Comparison of ENCODE assay signal across 1 cellular context in the genomic region with DNA sequence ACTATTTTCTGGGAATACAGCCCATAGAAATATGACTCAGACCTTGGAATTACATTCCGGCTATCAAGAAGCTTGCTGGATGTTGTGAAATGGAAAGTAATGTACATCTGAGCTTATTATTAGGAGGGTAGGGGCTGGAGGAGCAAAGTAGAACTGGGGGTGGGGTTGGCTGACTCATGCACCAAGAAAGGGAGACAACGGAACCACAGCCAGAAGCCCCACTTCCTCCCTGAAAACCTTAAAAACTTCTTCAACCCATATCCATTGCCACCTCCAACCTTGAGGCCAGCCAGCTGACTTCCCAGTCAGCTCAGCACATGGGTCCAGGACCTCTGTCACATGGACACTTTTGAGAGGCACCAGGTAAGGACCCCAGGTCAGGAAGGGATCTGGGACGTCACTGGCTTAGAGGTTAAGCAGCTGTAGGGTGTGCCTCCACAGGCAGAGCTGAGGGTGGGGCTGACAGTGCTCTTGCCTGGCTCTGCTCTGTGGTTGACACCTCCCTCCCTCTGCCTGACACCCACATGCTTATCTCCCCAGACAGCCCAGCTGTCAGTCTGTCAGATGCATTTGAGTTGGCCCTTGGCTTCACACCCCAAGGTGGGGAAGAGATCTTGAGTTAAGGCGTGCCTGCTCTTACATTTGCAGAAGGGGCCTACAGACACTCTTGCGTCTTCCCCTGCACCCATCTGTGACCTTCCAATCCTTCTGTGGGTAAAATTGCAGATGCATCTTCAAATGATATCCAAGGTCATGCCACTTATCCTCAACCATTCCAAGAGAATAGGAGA.
TF ChIP-seq lines count a peak whose summit lies in the region.

No MANE protein-coding gene starts in this region.

TF ChIP-seq in K562, 482 proteins besides CTCF, POLR2A, EP300 and RAD21 (continues in another document):
- TF ChIP-seq NR2F6 (CRISPR knock-in tag; IDR thresholded peaks at IDR 0.05) = no peak
- TF ChIP-seq SREBF1 (IDR thresholded peaks at IDR 0.05; ENCODE audit: borderline replicate concordance, low read depth, low read length) = no peak
- TF ChIP-seq SRSF1 (IDR thresholded peaks at IDR 0.05; ENCODE audit: low read depth, low read length) = no peak
- TF ChIP-seq ZSCAN29 (IDR thresholded peaks at IDR 0.05) = 0 out of 2 replicates have a peak, but pooled peaks have one; percentile 19
- peak; percentile 92 for TF ChIP-seq EHMT2 (IDR thresholded peaks at IDR 0.05)
- TF ChIP-seq LCOR (CRISPR knock-in tag; IDR thresholded peaks at IDR 0.05) = peak; percentile 91
- TF ChIP-seq NUFIP1 (IDR thresholded peaks at IDR 0.05; ENCODE audit: partially characterized antibody) = no peak
- TF ChIP-seq ZNF224 (CRISPR knock-in tag; IDR thresholded peaks at IDR 0.05) = 0 out of 2 replicates have a peak, but pooled peaks have one; percentile 12
- peak; percentile 83 for TF ChIP-seq ZNF24 (IDR thresholded peaks at IDR 0.05)
- TF ChIP-seq SMAD2 (IDR thresholded peaks at IDR 0.05; ENCODE audit: low read depth, low read length) = no peak
- no peak for TF ChIP-seq EWSR1 (IDR thresholded peaks at IDR 0.05; ENCODE audit: borderline replicate concordance, low read depth, partially characterized antibody)
- TF ChIP-seq, protein P1, sequence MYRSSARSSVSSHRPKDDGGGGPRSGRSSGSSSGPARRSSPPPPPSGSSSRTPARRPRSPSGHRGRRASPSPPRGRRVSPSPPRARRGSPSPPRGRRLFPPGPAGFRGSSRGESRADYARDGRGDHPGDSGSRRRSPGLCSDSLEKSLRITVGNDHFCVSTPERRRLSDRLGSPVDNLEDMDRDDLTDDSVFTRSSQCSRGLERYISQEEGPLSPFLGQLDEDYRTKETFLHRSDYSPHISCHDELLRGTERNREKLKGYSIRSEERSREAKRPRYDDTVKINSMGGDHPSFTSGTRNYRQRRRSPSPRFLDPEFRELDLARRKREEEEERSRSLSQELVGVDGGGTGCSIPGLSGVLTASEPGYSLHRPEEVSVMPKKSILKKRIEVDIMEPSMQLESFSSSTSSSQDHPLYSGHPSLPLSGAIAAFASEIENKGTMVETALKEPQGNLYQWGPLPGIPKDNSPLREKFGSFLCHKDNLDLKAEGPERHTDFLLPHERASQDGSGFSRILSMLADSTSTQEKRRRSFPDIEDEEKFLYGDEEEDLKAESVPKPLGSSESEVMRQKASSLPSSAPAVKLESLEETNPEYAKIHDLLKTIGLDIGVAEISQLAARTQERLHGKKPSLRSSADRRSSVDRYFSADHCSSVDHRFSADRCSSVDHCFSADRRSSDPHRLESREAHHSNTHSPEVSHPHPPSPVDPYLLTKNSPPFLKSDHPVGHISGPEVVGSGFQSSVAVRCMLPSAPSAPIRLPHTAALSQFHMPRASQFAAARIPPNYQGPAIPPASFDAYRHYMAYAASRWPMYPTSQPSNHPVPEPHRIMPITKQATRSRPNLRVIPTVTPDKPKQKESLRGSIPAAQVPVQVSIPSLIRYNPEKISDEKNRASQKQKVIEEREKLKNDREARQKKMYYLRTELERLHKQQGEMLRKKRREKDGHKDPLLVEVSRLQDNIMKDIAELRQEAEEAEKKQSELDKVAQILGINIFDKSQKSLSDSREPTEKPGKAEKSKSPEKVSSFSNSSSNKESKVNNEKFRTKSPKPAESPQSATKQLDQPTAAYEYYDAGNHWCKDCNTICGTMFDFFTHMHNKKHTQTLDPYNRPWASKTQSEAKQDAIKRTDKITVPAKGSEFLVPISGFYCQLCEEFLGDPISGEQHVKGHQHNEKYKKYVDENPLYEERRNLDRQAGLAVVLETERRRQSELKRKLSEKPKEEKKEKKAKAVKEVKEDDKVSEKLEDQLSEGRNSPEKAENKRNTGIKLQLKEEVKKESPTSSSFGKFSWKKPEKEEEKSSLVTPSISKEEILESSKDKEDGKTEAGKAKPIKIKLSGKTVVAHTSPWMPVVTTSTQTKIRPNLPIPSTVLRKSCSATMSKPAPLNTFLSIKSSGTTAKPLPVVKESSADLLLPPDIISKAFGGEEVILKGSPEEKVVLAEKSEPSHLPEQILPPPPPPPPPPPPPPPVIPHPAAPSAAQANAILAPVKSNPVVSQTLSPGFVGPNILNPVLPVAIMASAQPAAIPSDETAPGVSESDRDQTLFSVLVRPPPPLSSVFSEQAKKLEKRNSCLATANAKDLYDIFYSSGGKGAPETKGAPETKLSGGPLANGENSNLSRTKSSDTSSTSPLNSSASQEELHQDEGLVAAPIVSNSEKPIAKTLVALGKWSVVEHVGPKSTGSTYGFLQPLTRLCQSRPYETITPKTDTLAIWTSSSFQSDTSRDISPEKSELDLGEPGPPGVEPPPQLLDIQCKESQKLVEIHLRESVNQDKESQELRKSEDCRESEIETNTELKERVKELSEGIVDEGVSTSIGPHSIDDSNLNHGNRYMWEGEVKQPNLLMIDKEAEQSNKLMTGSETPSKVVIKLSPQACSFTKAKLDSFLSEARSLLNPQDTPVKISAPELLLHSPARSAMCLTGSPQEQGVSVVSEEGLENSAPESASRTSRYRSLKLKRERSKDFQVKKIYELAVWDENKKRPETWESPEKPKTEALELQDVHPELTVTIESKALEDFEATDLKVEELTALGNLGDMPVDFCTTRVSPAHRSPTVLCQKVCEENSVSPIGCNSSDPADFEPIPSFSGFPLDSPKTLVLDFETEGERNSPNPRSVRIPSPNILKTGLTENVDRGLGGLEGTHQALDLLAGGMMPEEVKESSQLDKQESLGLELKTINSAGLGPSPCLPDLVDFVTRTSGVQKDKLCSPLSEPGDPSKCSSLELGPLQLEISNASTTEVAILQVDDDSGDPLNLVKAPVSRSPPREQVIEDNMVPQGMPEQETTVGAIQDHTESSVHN (IDR thresholded peaks at IDR 0.05; ENCODE audit: borderline replicate concordance in 1 of 2, low read depth in 1 of 2) = peak in 1 of 2 experiments; percentile 99; a peak in 2 of 4 replicates
- peak; percentile 98 for TF ChIP-seq CBFA2T3 (IDR thresholded peaks at IDR 0.05)
- TF ChIP-seq TFAM (CRISPR knock-in tag; conservative IDR thresholded peaks at IDR 0.05) = no peak
- TF ChIP-seq, protein P2, sequence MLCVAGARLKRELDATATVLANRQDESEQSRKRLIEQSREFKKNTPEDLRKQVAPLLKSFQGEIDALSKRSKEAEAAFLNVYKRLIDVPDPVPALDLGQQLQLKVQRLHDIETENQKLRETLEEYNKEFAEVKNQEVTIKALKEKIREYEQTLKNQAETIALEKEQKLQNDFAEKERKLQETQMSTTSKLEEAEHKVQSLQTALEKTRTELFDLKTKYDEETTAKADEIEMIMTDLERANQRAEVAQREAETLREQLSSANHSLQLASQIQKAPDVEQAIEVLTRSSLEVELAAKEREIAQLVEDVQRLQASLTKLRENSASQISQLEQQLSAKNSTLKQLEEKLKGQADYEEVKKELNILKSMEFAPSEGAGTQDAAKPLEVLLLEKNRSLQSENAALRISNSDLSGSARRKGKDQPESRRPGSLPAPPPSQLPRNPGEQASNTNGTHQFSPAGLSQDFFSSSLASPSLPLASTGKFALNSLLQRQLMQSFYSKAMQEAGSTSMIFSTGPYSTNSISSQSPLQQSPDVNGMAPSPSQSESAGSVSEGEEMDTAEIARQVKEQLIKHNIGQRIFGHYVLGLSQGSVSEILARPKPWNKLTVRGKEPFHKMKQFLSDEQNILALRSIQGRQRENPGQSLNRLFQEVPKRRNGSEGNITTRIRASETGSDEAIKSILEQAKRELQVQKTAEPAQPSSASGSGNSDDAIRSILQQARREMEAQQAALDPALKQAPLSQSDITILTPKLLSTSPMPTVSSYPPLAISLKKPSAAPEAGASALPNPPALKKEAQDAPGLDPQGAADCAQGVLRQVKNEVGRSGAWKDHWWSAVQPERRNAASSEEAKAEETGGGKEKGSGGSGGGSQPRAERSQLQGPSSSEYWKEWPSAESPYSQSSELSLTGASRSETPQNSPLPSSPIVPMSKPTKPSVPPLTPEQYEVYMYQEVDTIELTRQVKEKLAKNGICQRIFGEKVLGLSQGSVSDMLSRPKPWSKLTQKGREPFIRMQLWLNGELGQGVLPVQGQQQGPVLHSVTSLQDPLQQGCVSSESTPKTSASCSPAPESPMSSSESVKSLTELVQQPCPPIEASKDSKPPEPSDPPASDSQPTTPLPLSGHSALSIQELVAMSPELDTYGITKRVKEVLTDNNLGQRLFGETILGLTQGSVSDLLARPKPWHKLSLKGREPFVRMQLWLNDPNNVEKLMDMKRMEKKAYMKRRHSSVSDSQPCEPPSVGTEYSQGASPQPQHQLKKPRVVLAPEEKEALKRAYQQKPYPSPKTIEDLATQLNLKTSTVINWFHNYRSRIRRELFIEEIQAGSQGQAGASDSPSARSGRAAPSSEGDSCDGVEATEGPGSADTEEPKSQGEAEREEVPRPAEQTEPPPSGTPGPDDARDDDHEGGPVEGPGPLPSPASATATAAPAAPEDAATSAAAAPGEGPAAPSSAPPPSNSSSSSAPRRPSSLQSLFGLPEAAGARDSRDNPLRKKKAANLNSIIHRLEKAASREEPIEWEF (CRISPR knock-in tag; IDR thresholded peaks at IDR 0.05) = peak; percentile 82
- TF ChIP-seq SNIP1 (IDR thresholded peaks at IDR 0.05; ENCODE audit: low read depth) = no peak
- peak; percentile 66; the same call in 1 of the 2 replicates for TF ChIP-seq TGIF2 (CRISPR knock-in tag; IDR thresholded peaks at IDR 0.05)
- TF ChIP-seq, protein P3, sequence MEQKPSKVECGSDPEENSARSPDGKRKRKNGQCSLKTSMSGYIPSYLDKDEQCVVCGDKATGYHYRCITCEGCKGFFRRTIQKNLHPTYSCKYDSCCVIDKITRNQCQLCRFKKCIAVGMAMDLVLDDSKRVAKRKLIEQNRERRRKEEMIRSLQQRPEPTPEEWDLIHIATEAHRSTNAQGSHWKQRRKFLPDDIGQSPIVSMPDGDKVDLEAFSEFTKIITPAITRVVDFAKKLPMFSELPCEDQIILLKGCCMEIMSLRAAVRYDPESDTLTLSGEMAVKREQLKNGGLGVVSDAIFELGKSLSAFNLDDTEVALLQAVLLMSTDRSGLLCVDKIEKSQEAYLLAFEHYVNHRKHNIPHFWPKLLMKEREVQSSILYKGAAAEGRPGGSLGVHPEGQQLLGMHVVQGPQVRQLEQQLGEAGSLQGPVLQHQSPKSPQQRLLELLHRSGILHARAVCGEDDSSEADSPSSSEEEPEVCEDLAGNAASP (IDR thresholded peaks at IDR 0.05) = no peak
- peak; percentile 16; the same call in 1 of the 2 replicates for TF ChIP-seq JUNB (CRISPR knock-in tag; conservative IDR thresholded peaks at IDR 0.05)
- TF ChIP-seq, protein P4, sequence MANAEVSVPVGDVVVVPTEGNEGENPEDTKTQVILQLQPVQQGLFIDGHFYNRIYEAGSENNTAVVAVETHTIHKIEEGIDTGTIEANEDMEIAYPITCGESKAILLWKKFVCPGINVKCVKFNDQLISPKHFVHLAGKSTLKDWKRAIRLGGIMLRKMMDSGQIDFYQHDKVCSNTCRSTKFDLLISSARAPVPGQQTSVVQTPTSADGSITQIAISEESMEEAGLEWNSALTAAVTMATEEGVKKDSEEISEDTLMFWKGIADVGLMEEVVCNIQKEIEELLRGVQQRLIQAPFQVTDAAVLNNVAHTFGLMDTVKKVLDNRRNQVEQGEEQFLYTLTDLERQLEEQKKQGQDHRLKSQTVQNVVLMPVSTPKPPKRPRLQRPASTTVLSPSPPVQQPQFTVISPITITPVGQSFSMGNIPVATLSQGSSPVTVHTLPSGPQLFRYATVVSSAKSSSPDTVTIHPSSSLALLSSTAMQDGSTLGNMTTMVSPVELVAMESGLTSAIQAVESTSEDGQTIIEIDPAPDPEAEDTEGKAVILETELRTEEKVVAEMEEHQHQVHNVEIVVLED (CRISPR knock-in tag; IDR thresholded peaks at IDR 0.05) = no peak
- peak; percentile 71 for TF ChIP-seq RBFOX2 (IDR thresholded peaks at IDR 0.05; ENCODE audit: low read depth, low read length)
- no peak for TF ChIP-seq ZNF696 (CRISPR knock-in tag; conservative IDR thresholded peaks at IDR 0.05)
- TF ChIP-seq ATF7 (IDR thresholded peaks at IDR 0.05) = peak; percentile 92
- no peak for TF ChIP-seq SAFB2 (IDR thresholded peaks at IDR 0.05; ENCODE audit: borderline replicate concordance, low read depth, low read length, severe bottlenecking)
- no peak for TF ChIP-seq MCM7 (IDR thresholded peaks at IDR 0.05)
- TF ChIP-seq BACH1 (tag; IDR thresholded peaks at IDR 0.05) = peak; percentile 57; the same call in 1 of the 2 replicates
- peak; percentile 94 for TF ChIP-seq SMARCA4 (IDR thresholded peaks at IDR 0.05)
- TF ChIP-seq, protein P5, sequence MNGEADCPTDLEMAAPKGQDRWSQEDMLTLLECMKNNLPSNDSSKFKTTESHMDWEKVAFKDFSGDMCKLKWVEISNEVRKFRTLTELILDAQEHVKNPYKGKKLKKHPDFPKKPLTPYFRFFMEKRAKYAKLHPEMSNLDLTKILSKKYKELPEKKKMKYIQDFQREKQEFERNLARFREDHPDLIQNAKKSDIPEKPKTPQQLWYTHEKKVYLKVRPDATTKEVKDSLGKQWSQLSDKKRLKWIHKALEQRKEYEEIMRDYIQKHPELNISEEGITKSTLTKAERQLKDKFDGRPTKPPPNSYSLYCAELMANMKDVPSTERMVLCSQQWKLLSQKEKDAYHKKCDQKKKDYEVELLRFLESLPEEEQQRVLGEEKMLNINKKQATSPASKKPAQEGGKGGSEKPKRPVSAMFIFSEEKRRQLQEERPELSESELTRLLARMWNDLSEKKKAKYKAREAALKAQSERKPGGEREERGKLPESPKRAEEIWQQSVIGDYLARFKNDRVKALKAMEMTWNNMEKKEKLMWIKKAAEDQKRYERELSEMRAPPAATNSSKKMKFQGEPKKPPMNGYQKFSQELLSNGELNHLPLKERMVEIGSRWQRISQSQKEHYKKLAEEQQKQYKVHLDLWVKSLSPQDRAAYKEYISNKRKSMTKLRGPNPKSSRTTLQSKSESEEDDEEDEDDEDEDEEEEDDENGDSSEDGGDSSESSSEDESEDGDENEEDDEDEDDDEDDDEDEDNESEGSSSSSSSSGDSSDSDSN (IDR thresholded peaks at IDR 0.05; ENCODE audit: borderline replicate concordance in 1 of 2, low read depth in 2 of 2, low read length in 2 of 2) = peak in 1 of 2 experiments; percentile 50; a peak in 2 of 4 replicates
- TF ChIP-seq PYGO2 (tag; IDR thresholded peaks at IDR 0.05) = 0 out of 2 replicates have a peak, but pooled peaks have one; percentile 16
- peak; percentile 92 for TF ChIP-seq ETV5 (CRISPR knock-in tag; IDR thresholded peaks at IDR 0.05; ENCODE audit: low read depth)
- TF ChIP-seq, protein P6, sequence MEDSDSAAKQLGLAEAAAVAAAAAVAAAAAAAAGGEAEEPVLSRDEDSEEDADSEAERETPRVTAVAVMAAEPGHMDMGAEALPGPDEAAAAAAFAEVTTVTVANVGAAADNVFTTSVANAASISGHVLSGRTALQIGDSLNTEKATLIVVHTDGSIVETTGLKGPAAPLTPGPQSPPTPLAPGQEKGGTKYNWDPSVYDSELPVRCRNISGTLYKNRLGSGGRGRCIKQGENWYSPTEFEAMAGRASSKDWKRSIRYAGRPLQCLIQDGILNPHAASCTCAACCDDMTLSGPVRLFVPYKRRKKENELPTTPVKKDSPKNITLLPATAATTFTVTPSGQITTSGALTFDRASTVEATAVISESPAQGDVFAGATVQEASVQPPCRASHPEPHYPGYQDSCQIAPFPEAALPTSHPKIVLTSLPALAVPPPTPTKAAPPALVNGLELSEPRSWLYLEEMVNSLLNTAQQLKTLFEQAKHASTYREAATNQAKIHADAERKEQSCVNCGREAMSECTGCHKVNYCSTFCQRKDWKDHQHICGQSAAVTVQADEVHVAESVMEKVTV (CRISPR knock-in tag; IDR thresholded peaks at IDR 0.05) = no peak
- TF ChIP-seq, protein P7, sequence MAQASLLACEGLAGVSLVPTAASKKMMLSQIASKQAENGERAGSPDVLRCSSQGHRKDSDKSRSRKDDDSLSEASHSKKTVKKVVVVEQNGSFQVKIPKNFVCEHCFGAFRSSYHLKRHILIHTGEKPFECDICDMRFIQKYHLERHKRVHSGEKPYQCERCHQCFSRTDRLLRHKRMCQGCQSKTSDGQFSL (CRISPR knock-in tag; IDR thresholded peaks at IDR 0.05) = peak; percentile 82
- TF ChIP-seq, protein P7 (tag; IDR thresholded peaks at IDR 0.05) = no peak
- TF ChIP-seq PTTG1 (tag; IDR thresholded peaks at IDR 0.05; ENCODE audit: low read depth) = no peak
